In genomic region chr9:86947146-86948081, GRCh38 we compare ENCODE assay signal across 8 cellular contexts. TPM values are rescaled to one million over a fixed set of nuclear protein-coding genes. Genes with fewer than 3 reads are reported as not detected.
DNase-seq lines count a peak whose midpoint lies in the region; ATAC-seq and TF ChIP-seq lines count a peak whose summit lies in the region.

TSS of gene GAS1 (minus strand) at chr9:86947506. CDS start at chr9:86946779, 727 bp downstream.

- H3K4me1 ChIP-seq in adrenal gland (replicated peaks in 1 of 2) (peaks cover 5 to 23% of the 10 kb centered on the region in 2 donors), heart left ventricle (peaks cover 0 to 36% (median 7%) of the 10 kb centered on the region in 12 donors), parathyroid adenoma (no peaks in the 10 kb centered on the region), thyroid gland (peaks cover 13% of the 10 kb centered on the region in 2 donors)

- H3K27me3 ChIP-seq in adrenal gland = no peaks in the 10 kb centered on the region
- H3K27me3 ChIP-seq in heart left ventricle = peaks cover 0 to 34% (median 0%) of the 10 kb centered on the region in 9 donors
- no peaks in the 10 kb centered on the region for H3K27me3 ChIP-seq in parathyroid adenoma (ENCODE audit: control insufficient read depth, insufficient read depth, low read length)
- H3K27me3 ChIP-seq in thyroid gland = no peaks in the 10 kb centered on the region

- no peak within 1 kb of the TSS for H3K9ac ChIP-seq in parathyroid adenoma

- no peaks in the 10 kb centered on the region for H3K36me3 ChIP-seq in adrenal gland (replicated peaks in 1 of 2)
- no peaks in the 10 kb centered on the region for H3K36me3 ChIP-seq in heart left ventricle
- H3K36me3 ChIP-seq in parathyroid adenoma (ENCODE audit: control insufficient read depth, insufficient read depth, low read length) = no peaks in the 10 kb centered on the region
- H3K36me3 ChIP-seq in thyroid gland = no peaks in the 10 kb centered on the region

- H2AFZ ChIP-seq in parathyroid adenoma = peak within 1 kb of the TSS; percentile 82

- H3K9me3 ChIP-seq in adrenal gland (replicated peaks in 1 of 3) (no peaks in the 10 kb centered on the region), heart left ventricle (peaks cover 0 to 9% (median 0%) of the 10 kb centered on the region in 12 donors), parathyroid adenoma (ENCODE audit: control insufficient read depth, low read length) (no peaks in the 10 kb centered on the region), thyroid gland (no peaks in the 10 kb centered on the region)

- H3K4me2 ChIP-seq in parathyroid adenoma (ENCODE audit: low read length) = peak within 1 kb of the TSS; percentile 96

- WGBS in adrenal gland, 4 donors = 0 to 1% (median 0%) methylated on average over 30 to 88 of the region's 89 CpGs
- WGBS in heart left ventricle, 4 donors = 0 to 1% (median 1%) methylated on average over 63 to 89 of the region's 89 CpGs
- 0% methylated on average over 33 to 34 of the region's 89 CpGs for WGBS in thyroid gland, 2 donors

- TF ChIP-seq POLR2A in adrenal gland (IDR thresholded peaks at IDR 0.05) = peak; percentile 27 to 53
- TF ChIP-seq POLR2A in heart left ventricle (IDR thresholded peaks at IDR 0.05) = peak in 1 of 2 donors; percentile 25
- peak in 1 of 2 donors; percentile 57 for TF ChIP-seq POLR2A in thyroid gland (IDR thresholded peaks at IDR 0.05)

- no peaks in the 10 kb centered on the region for H3K79me2 ChIP-seq in parathyroid adenoma

- H3K27ac ChIP-seq in adrenal gland = peak within 1 kb of the TSS in 4 of 5 donors; percentile 79 to 94 (median 88)
- H3K27ac ChIP-seq in heart left ventricle = peak within 1 kb of the TSS; percentile 83 to 95 (median 92)
- H3K27ac ChIP-seq in parathyroid adenoma = peak within 1 kb of the TSS; percentile 75
- peak within 1 kb of the TSS; percentile 83 to 89 (median 85) for H3K27ac ChIP-seq in thyroid gland

- peak; percentile 17 for DNase-seq in COR-L47 (lab: John Stamatoyannopoulos, UW)
- DNase-seq in Jurkat, Clone E6-1 (ENCODE audit: low read depth, low spot score) = peak; percentile 85
- peak; percentile 74 to 86 for DNase-seq in SW 1271 (lab: John Stamatoyannopoulos, UW)
- peak; percentile 86 to 93 (median 88) for DNase-seq in adrenal gland
- DNase-seq in heart left ventricle = peak; percentile 87 to 93 (median 90)
- DNase-seq in thyroid gland = peak; percentile 86 to 87

- TF ChIP-seq CTCF in adrenal gland (IDR thresholded peaks at IDR 0.05) (no peak), heart left ventricle (IDR thresholded peaks at IDR 0.05) (no peak), parathyroid adenoma (IDR thresholded peaks at IDR 0.05) (no peak), thyroid gland (IDR thresholded peaks at IDR 0.05) (no peak)

- peak within 1 kb of the TSS; percentile 65 for H3K4me3 ChIP-seq in Jurkat, Clone E6-1 (ENCODE audit: low read length)
- H3K4me3 ChIP-seq in adrenal gland (peak within 1 kb of the TSS; percentile 72 to 91 (median 86)), heart left ventricle (peak within 1 kb of the TSS; percentile 51 to 92 (median 80)), parathyroid adenoma (ENCODE audit: low read depth, low read length) (peak within 1 kb of the TSS; percentile 66), thyroid gland (replicated peaks in 1 of 3) (peak within 1 kb of the TSS; percentile 63 to 80 (median 75))

- ATAC-seq in GM21515 (IDR thresholded peaks at IDR 0.05; ENCODE audit: unreplicated experiment) = peak; percentile 47
- ATAC-seq in heart left ventricle = peak; percentile 91 to 96 (median 93)

- intact Hi-C loops in adrenal gland (cut with DNase I) (loop anchor here in 1 of 2 donors (5.0 kb wide), 1 partner anchor 595 kb away; the partner anchor contains the start of gene TUT7), heart left ventricle (cut with DNase I) (loop anchor here (2.0 to 10.0 kb wide), 19 partner anchors 105 to 780 kb away; partner anchors contain the start of gene CTSL (in 1 of the 10)), thyroid gland (cut with DNase I) (no loop called here)

RNA-seq across cellular contexts. Expression of gene GAS1, which starts in this region (rescaled TPM):
- polyA plus RNA-seq in Jurkat, Clone E6-1 (2012; ENCODE audit: insufficient read depth, insufficient read length) = 0.81 TPM
- total RNA-seq in adrenal gland (10 to 100 TPM in 6 of 8 donors, 1 to 10 TPM in 2; 4.7 to 49.0 (median 18.0) TPM), heart left ventricle (10 to 100 TPM in 4 of 9 donors, 1 to 10 TPM in 5; 3.3 to 55.7 (median 7.3) TPM), thyroid gland (10 to 100 TPM; 17.1 to 88.6 (median 35.3) TPM)
- polyA plus RNA-seq in adrenal gland (1 to 10 TPM; 4.4 to 7.9 (median 7.3) TPM), heart left ventricle (1 to 10 TPM; 5.5 to 5.9 TPM)

Comparison
In these comparisons a context has a peak if more than half of its experiments do, and no peak if none do; other contexts are left out.
1. Peak in every context shown above with its lines: DNase-seq, ATAC-seq, H3K4me3 ChIP-seq and H3K27ac ChIP-seq.
2. DNase-seq: peak in every context shown above with its lines; median percentile 90 in heart left ventricle; 88 in adrenal gland; 86 in thyroid gland; 85 in Jurkat, Clone E6-1; 80 in SW 1271; 17 in COR-L47.